18 cellular contexts compared by ENCODE assay signal in the genomic region with DNA sequence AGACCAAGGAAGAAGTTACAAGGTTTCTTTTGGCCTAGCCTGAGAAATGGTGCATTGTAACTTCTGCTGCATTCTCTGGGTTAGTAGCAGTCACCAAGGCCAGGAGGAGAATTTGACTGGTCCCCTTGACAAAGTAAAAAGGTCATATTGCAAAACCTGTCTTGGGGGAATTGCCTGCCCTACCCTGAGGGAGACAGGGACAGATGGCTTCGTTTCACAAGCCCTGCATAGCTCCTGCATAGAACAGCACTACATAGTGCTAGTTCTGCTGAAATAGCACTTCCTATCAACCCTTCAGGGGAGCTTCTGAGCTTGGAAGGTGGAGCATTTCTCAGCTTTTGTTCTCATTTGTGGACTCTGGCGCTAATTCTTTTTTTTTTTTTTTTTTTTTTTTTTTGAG. TPM values are rescaled to one million over a fixed set of nuclear protein-coding genes. Genes with fewer than 3 reads are reported as not detected.
A peak's percentile ranks its signal among the peaks of the same experiment; 100 is the strongest.
DNase-seq lines count a peak whose midpoint lies in the region; ATAC-seq, FAIRE-seq and TF ChIP-seq lines count a peak whose summit lies in the region.
"Had no signal": no experiment of that assay in that cellular context is flagged by ENCODE, and none has a peak within 500 bp of the region (broad histone marks: within the 10 kb centered on the region; RNA-seq: fewer than 3 reads in every experiment).

No MANE protein-coding gene starts in this region.

- H2AFZ ChIP-seq in H1 (ENCODE audit: low read length), result no peak overlapping the region

- no peaks in the 10 kb centered on the region for H3K27me3 ChIP-seq in BLaER1 treated with 17β-estradiol and CSF1 and Interleukin-3, amounts not matched to agents 10 nM and 100 nM
- H3K27me3 ChIP-seq in HL-60 (ENCODE audit: insufficient read depth, poor library complexity, severe bottlenecking) (no peaks in the 10 kb centered on the region), H1 (replicated peaks in 1 of 4; ENCODE audit: control insufficient read depth in 3 of 4, extremely low read depth in 1 of 4, insufficient read depth in 3 of 4, low read length in 3 of 4) (no peaks in the 10 kb centered on the region; a peak in 1 of 7 replicates)
- H3K27me3 ChIP-seq: BE2C, Peyer's patch had no signal

- H2AK5ac ChIP-seq in H1 (ENCODE audit: low read depth, low read length), result no peak overlapping the region

- H3K14ac ChIP-seq in H1 (ENCODE audit: insufficient read length), result no peak overlapping the region

- in situ Hi-C loops in KBM-7 (cut with MboI; ENCODE audit: low pct_unique_long_range_greater_than_20kb, low sequenced_read_pairs), result no loop called here

- no peaks in the 10 kb centered on the region for H3K79me1 ChIP-seq in H1 (ENCODE audit: low read depth, low read length)

- TF ChIP-seq RAD21 in H1 (IDR thresholded peaks at IDR 0.05 in 1 of 2, conservative IDR thresholded peaks at IDR 0.05 in 1 of 2; ENCODE audit: low read depth in 2 of 2, low read length in 2 of 2), result no peak

- whole genome bisulfite sequencing in H1 (ENCODE audit: extremely low coverage in 1 of 2, insufficient coverage in 1 of 2, insufficient read length in 1 of 2, insufficient replicate concordance in 2 of 2, low coverage in 1 of 2, low lambda C conversion rate in 2 of 2, missing lambda C conversion rate in 1 of 2), 2 experiments, result 82% methylated on average over 1 of the region's 2 CpGs; no CpG with 5 or more reads in 1 of the 2 experiments

- H2BK5ac ChIP-seq in H1 (ENCODE audit: low read depth, low read length), result no peak overlapping the region

- no peaks in the 10 kb centered on the region for H4K20me1 ChIP-seq in BLaER1 treated with 17β-estradiol and CSF1 and Interleukin-3, amounts not matched to agents 10 nM and 100 nM
- no peaks in the 10 kb centered on the region for H4K20me1 ChIP-seq in H1 (replicated peaks in 1 of 2; ENCODE audit: control insufficient read depth in 1 of 2, insufficient read depth in 2 of 2, low read length in 2 of 2)

- H2BK12ac ChIP-seq in H1 (ENCODE audit: low read depth, low read length), result no peak overlapping the region

- no peak overlapping the region for H3K56ac ChIP-seq in H1 (replicated peaks; ENCODE audit: insufficient read length, low read depth, low read length)

- POLR2A ChIA-PET in H1 (lab: Charles Lee; ENCODE audit: partially characterized antibody), result no interaction called here

- no peak overlapping the region for H3K18ac ChIP-seq in H1 (ENCODE audit: extremely low read depth, low read length)

- H2BK120ac ChIP-seq in H1 (replicated peaks; ENCODE audit: low read depth, low read length), result no peak overlapping the region

- CTCF ChIA-PET in H1 (lab: Charles Lee; ENCODE audit: partially characterized antibody), result interaction anchor here (0.6 to 5.6 kb wide), 20 partner anchors 8 to 436 kb away, joined by 3 to 73 read pairs (median 5); a partner anchor contains a TSS

- no peaks in the 10 kb centered on the region for H3K23me2 ChIP-seq in H1 (ENCODE audit: low read depth, low read length)

- TF ChIP-seq CTCF in HL-60 (IDR thresholded peaks at IDR 0.05; ENCODE audit: insufficient read depth, low read length) (no peak), H1 (IDR thresholded peaks at IDR 0.05; ENCODE audit: control extremely low read depth in 1 of 3, insufficient read depth in 1 of 3, low read depth in 1 of 3, low read length in 3 of 3) (no peak)

- peak overlapping the region in 8 of 11 experiments; percentile 42 to 79 (median 66); a peak in 15 of 22 replicates for H3K4me2 ChIP-seq in BLaER1 treated with 17β-estradiol and CSF1 and Interleukin-3, amounts not matched to agents 10 nM and 100 nM
- no peak overlapping the region for H3K4me2 ChIP-seq in H1 (ENCODE audit: insufficient read depth in 1 of 2, low read depth in 2 of 2, low read length in 2 of 2)
- H3K4me2 ChIP-seq: SK-N-SH had no signal

- H4K91ac ChIP-seq in H1 (replicated peaks; ENCODE audit: insufficient read length, low read length), result no peak overlapping the region

- peak overlapping the region in 5 of 11 experiments; percentile 11 to 72 (median 66); a peak in 8 of 22 replicates for H3K27ac ChIP-seq in BLaER1 treated with 17β-estradiol and CSF1 and Interleukin-3, amounts not matched to agents 10 nM and 100 nM
- H3K27ac ChIP-seq in HL-60 (replicated peaks) (peak overlapping the region; percentile 56), H1 (ENCODE audit: low read depth, low read length) (no peak overlapping the region)
- H3K27ac ChIP-seq: Peyer's patch had no signal

- no peak overlapping the region for H3K4ac ChIP-seq in H1 (replicated peaks; ENCODE audit: insufficient read length, low read depth, low read length)

- no peak overlapping the region for H2BK20ac ChIP-seq in H1 (ENCODE audit: low read length)

- no peak overlapping the region for H4K5ac ChIP-seq in H1 (ENCODE audit: insufficient read length, low read depth, low read length)

- peaks cover 20 to 54% (median 46%) of the 10 kb centered on the region in 10 experiments for H3K4me1 ChIP-seq in BLaER1 treated with 17β-estradiol and CSF1 and Interleukin-3, amounts not matched to agents 10 nM and 100 nM
- no peaks in the 10 kb centered on the region for H3K4me1 ChIP-seq in H1 (replicated peaks in 1 of 4; ENCODE audit: control insufficient read depth in 3 of 4, insufficient read depth in 4 of 4, low read length in 3 of 4)
- H3K4me1 ChIP-seq: BE2C had no signal

- TF ChIP-seq EP300 in H1 (IDR thresholded peaks at IDR 0.05; ENCODE audit: borderline replicate concordance in 1 of 2, low read depth in 2 of 2, low read length in 2 of 2), result no peak

- ATAC-seq in GM19351 (IDR thresholded peaks at IDR 0.05; ENCODE audit: unreplicated experiment), result no peak

- H3K79me2 ChIP-seq in H1 (ENCODE audit: control insufficient read depth in 1 of 2, insufficient read depth in 2 of 2, low read length in 2 of 2), result no peaks in the 10 kb centered on the region

- DNase-seq in HL-60 (ENCODE audit: low read depth in 1 of 2, low spot score in 1 of 2) (peak in 1 of 2 experiments; percentile 71), NCI-H2171 treated with DMSO at 0.1 percent for 48 hours (lab: John Stamatoyannopoulos, UW) (peak; percentile 88), H1 (ENCODE audit: low read depth in 1 of 2, low spot score in 2 of 2) (no peak), SHP77 treated with DMSO at 0.1 percent for 48 hours (lab: John Stamatoyannopoulos, UW) (no peak), KBM-7 (no peak)
- DNase-seq: BE2C; CD8-positive, alpha-beta memory T cell; EL; GOT3; NCI-H1436; NCI-H2029; NCI-H774; Peyer's patch; Right ventricle myocardium superior; SK-N-SH had no signal

- TF ChIP-seq POLR2A in H1 (IDR thresholded peaks at IDR 0.05; ENCODE audit: control extremely low read depth in 1 of 2, low read depth in 2 of 2, low read length in 2 of 2), result no peak

- no peak overlapping the region for H3K4me3 ChIP-seq in BLaER1 treated with 17β-estradiol and CSF1 and Interleukin-3, amounts not matched to agents 10 nM and 100 nM
- H3K4me3 ChIP-seq in HL-60 (replicated peaks; ENCODE audit: insufficient read depth, low read length) (no peak overlapping the region), H1 (ENCODE audit: extremely low read depth in 1 of 4, insufficient read depth in 2 of 4, low read depth in 3 of 4, low read length in 4 of 4) (no peak overlapping the region)
- H3K4me3 ChIP-seq: Peyer's patch had no signal

- no peak overlapping the region for H3K23ac ChIP-seq in H1 (ENCODE audit: insufficient read length)

- no peak overlapping the region for H4K8ac ChIP-seq in H1 (ENCODE audit: extremely low read depth, insufficient read depth, low read length)

- H3K9ac ChIP-seq in BLaER1 treated with 17β-estradiol and CSF1 and Interleukin-3, amounts not matched to agents 10 nM and 100 nM, result peak overlapping the region in 3 of 11 experiments; percentile 35 to 49 (median 45); a peak in 4 of 22 replicates
- no peak overlapping the region for H3K9ac ChIP-seq in H1 (replicated peaks in 1 of 4; ENCODE audit: extremely low read depth in 1 of 4, low read depth in 3 of 4, low read length in 3 of 4)
- H3K9ac ChIP-seq: SK-N-SH had no signal

- H3K36me3 ChIP-seq in BLaER1 treated with 17β-estradiol and CSF1 and Interleukin-3, amounts not matched to agents 10 nM and 100 nM, result no peaks in the 10 kb centered on the region
- H3K36me3 ChIP-seq in H1 (ENCODE audit: control insufficient read depth in 2 of 4, insufficient read depth in 4 of 4, low read length in 3 of 4), result no peaks in the 10 kb centered on the region
- H3K36me3 ChIP-seq: BE2C, Peyer's patch had no signal

- peaks cover 8 to 23% (median 17%) of the 10 kb centered on the region in 11 experiments for H3K9me3 ChIP-seq in BLaER1 treated with 17β-estradiol and CSF1 and Interleukin-3, amounts not matched to agents 10 nM and 100 nM (replicated peaks in 1 of 11)
- H3K9me3 ChIP-seq in H1 (ENCODE audit: insufficient read depth in 2 of 2, low read depth in 1 of 2, low read length in 1 of 2), result peaks cover 4 to 7% of the 10 kb centered on the region in 2 experiments; a peak in 2 of 4 replicates
- H3K9me3 ChIP-seq: BE2C, SK-N-SH had no signal

- H2BK15ac ChIP-seq in H1 (ENCODE audit: low read length), result peak overlapping the region; percentile 53; the same call in 1 of the 2 replicates

- no peak for FAIRE-seq in H1 (lab: Jason Lieb, UNC)
- FAIRE-seq: D721Med had no signal

TF ChIP-seq in H1, 55 proteins besides CTCF, POLR2A, EP300 and RAD21 (continues in another document):
- TF ChIP-seq CEBPB (IDR thresholded peaks at IDR 0.05; ENCODE audit: low read depth, low read length) (no peak), JUND (IDR thresholded peaks at IDR 0.05; ENCODE audit: low read length) (no peak), YY1 (IDR thresholded peaks at IDR 0.05; ENCODE audit: low read depth, low read length) (no peak), NANOG (IDR thresholded peaks at IDR 0.05; ENCODE audit: insufficient read depth, low read depth, low read length, poor library complexity, severe bottlenecking) (no peak)

RNA-seq across cellular contexts. Expression of a gene that starts 20.4 kb away (rescaled TPM):
- total RNA-seq in H1 (2021; fragmentation: NEBNext Ultra II Directional; extraction: Animal tissue kit (Norgen Biotek cat#: 25700)), result 127 and 137 TPM in 2 replicates
- polyA plus RNA-seq in H1 (2011; rRNA removed), result 92.3 and 110 TPM in 2 replicates
- polyA plus RNA-seq in H1 (2011; cell fraction: cytosol; rRNA removed), result 188 TPM
- 91.1 TPM for polyA plus RNA-seq in H1 (2011; cell fraction: nucleus; rRNA removed)
- polyA plus RNA-seq in H1 (2012, experiment 1 of 2), result 119 to 218 TPM (median 127 TPM) in 4 replicates
- polyA plus RNA-seq in H1 (2012, experiment 2 of 2), result 68.7 TPM
- polyA plus RNA-seq in H1 (2013, experiment 1 of 2), result 98.5 TPM
- polyA plus RNA-seq in H1 (2013, experiment 2 of 2), result 94.1 TPM
- 43.3 and 54.5 TPM in 2 replicates for polyA minus RNA-seq in H1 (2011; rRNA and poly(A)+ RNA removed)
- polyA minus RNA-seq in H1 (2011; cell fraction: cytosol; rRNA and poly(A)+ RNA removed), result 53.7 TPM
- polyA minus RNA-seq in H1 (2011; cell fraction: nucleus; rRNA and poly(A)+ RNA removed), result 68.6 TPM

RNA-seq across cellular contexts. Expression of a gene that starts 23.9 kb away (rescaled TPM):
- total RNA-seq in H1 (2021; fragmentation: NEBNext Ultra II Directional; extraction: Animal tissue kit (Norgen Biotek cat#: 25700)), result 0.21 and 0.22 TPM in 2 replicates
- 0.82 and 0.91 TPM in 2 replicates for polyA plus RNA-seq in H1 (2011; rRNA removed)
- polyA plus RNA-seq in H1 (2011; cell fraction: cytosol; rRNA removed), result 0.75 TPM
- 1.9 TPM for polyA plus RNA-seq in H1 (2011; cell fraction: nucleus; rRNA removed)
- 0.29 to 0.92 TPM (median 0.46 TPM) in 4 replicates for polyA plus RNA-seq in H1 (2012, experiment 1 of 2)
- polyA plus RNA-seq in H1 (2012, experiment 2 of 2), result 0.56 TPM
- polyA plus RNA-seq in H1 (2013, experiment 1 of 2), result 0.51 TPM
- polyA plus RNA-seq in H1 (2013, experiment 2 of 2), result 0.37 TPM
- polyA minus RNA-seq in H1 (2011; rRNA and poly(A)+ RNA removed), result 0.66 and 4.2 TPM in 2 replicates
- polyA minus RNA-seq in H1 (2011; cell fraction: cytosol; rRNA and poly(A)+ RNA removed), result 1.4 TPM
- 3.4 TPM for polyA minus RNA-seq in H1 (2011; cell fraction: nucleus; rRNA and poly(A)+ RNA removed)

Comparison
In these comparisons a context has a peak if more than half of its experiments do, and no peak if none do; other contexts are left out.
1. H3K4me2 ChIP-seq: peak in BLaER1 treated with 17β-estradiol and CSF1 and Interleukin-3, amounts not matched to agents 10 nM and 100 nM (8 of 11); none in H1 (0 of 2).